In the genomic region with DNA sequence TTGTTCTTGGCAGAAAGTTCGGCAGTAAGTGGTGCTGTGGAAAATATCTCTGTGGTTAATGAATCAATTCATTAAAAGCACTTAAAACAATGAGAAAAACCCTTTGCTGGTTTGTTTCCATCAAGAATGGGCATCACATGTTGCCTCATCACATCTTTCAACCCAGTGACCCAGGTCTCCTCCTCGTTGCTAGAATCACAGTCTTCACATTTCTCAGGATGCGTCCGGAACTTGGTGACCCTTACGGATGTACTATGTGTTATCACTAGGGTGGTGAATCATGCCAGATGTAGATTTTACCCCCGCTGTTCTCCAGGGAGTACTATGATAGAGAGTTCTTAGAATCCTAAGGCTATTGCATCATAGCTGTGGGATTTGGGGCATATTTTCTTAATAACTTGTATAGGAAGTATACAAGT, we compare ENCODE assay signal across 13 cellular contexts.
DNase-seq lines count a peak whose midpoint lies in the region; ATAC-seq and TF ChIP-seq lines count a peak whose summit lies in the region.
"Had no signal": no experiment of that assay in that cellular context is flagged by ENCODE, and none has a peak within 500 bp of the region (broad histone marks: within the 10 kb centered on the region; RNA-seq: fewer than 3 reads in every experiment).

No MANE protein-coding gene starts in this region.

- TF ChIP-seq CTCF in RWPE2 (IDR thresholded peaks at IDR 0.05; ENCODE audit: poor library complexity, severe bottlenecking) (no peak), mucosa of descending colon (IDR thresholded peaks at IDR 0.05) (no peak)

- peak overlapping the region; percentile 66 for H3K27ac ChIP-seq in RWPE2 (ENCODE audit: poor library complexity, severe bottlenecking)

- intact Hi-C loops in sciatic nerve (cut with DNase I), result no loop called here
- intact Hi-C loops in mucosa of descending colon (cut with DNase I, micrococcal nuclease), result no loop called here

- DNase-seq in GM03348 (ENCODE audit: low spot score), result peak; percentile 74
- DNase-seq in RWPE2 (ENCODE audit: low spot score), result no peak
- peak; percentile 85 for DNase-seq in fibroblast of peridontal ligament (ENCODE audit: extremely low read depth)
- no peak for DNase-seq in sciatic nerve (ENCODE audit: low spot score)
- no peak for DNase-seq in mucosa of descending colon
- no peak for DNase-seq in Ammon's horn (ENCODE audit: low spot score)
- no peak for DNase-seq in SK-N-DZ (ENCODE audit: low spot score)
- DNase-seq: activated CD8-positive, alpha-beta T cell treated with anti-CD3 and anti-CD28 coated beads for 36 hours; DMS153; effector CD8-positive, alpha-beta T cell; naive B cell; NCI-H1436 had no signal

- no peaks in the 10 kb centered on the region for H3K36me3 ChIP-seq in RWPE2 (ENCODE audit: low read depth)
- no peaks in the 10 kb centered on the region for H3K36me3 ChIP-seq in mucosa of descending colon (ENCODE audit: low read depth)

- H3K9me3 ChIP-seq in RWPE2 (ENCODE audit: severe bottlenecking) (no peaks in the 10 kb centered on the region), mucosa of descending colon (no peaks in the 10 kb centered on the region)

- ATAC-seq in RWPE2 (ENCODE audit: low read depth) (peak; percentile 53), sciatic nerve (peak; percentile 71), mucosa of descending colon (no peak)
- ATAC-seq: activated CD8-positive, alpha-beta T cell treated with anti-CD3 and anti-CD28 coated beads for 36 hours; activated naive CD4-positive, alpha-beta T cell treated with anti-CD3 and anti-CD28 coated beads, Interleukin-2, amount 50 U/mL, for 72 hours had no signal

- no peaks in the 10 kb centered on the region for H3K27me3 ChIP-seq in RWPE2 (ENCODE audit: insufficient read depth, poor library complexity, severe bottlenecking)

- H3K4me3 ChIP-seq in RWPE2 (ENCODE audit: severe bottlenecking), result no peak overlapping the region
- no peak overlapping the region for H3K4me3 ChIP-seq in mucosa of descending colon

- peaks cover 51% of the 10 kb centered on the region for H3K4me1 ChIP-seq in RWPE2 (ENCODE audit: insufficient read depth, poor library complexity, severe bottlenecking)
- H3K4me1 ChIP-seq in mucosa of descending colon (ENCODE audit: low read depth), result no peaks in the 10 kb centered on the region

Comparison
In these comparisons a context has a peak if more than half of its experiments do, and no peak if none do; other contexts are left out.
1. DNase-seq: peak in GM03348 (single experiment) and fibroblast of peridontal ligament (single experiment); none in RWPE2 (single experiment), sciatic nerve (single experiment), mucosa of descending colon (0 of 3), Ammon's horn (single experiment) and SK-N-DZ (single experiment).